ENCODE assay signal across 18 cellular contexts in genomic region chr20:32312718-32313424, GRCh38.
"Had no signal": no experiment of that assay in that cellular context is flagged by ENCODE, and none has a peak within 500 bp of the region (broad histone marks: within the 10 kb centered on the region; RNA-seq: fewer than 3 reads in every experiment).

No MANE protein-coding gene starts in this region.

- H3K27ac Mint-ChIP-seq: nephron progenitor cell, type B pancreatic cell had no signal

- H2AFZ ChIP-seq: hepatocyte had no signal

- H3K4me1 Mint-ChIP-seq: nephron progenitor cell had no signal

- H3K27ac ChIP-seq: dorsolateral prefrontal cortex, hepatocyte, sigmoid colon, skin epidermis, uterus had no signal

- ATAC-seq: left cardiac atrium; naive thymus-derived CD4-positive, alpha-beta T cell had no signal

- DNase-seq: cortex of kidney; dorsolateral prefrontal cortex; effector CD8-positive, alpha-beta T cell; foreskin melanocyte; head of caudate nucleus; kidney; left cardiac atrium; mesendoderm; naive thymus-derived CD4-positive, alpha-beta T cell; nephron progenitor cell; posterior cingulate gyrus; sigmoid colon; stimulated activated CD4-positive, alpha-beta T cell treated with anti-CD3 and anti-CD28 coated beads, Interleukin-12 subunit alpha, Interleukin-12 subunit beta, amount 100 ng/mL, for 4 hours; stimulated activated naive CD4-positive, alpha-beta T cell treated with Interleukin-2 at 50 U/mL for 16 hours; uterus had no signal

- H3K9me3 Mint-ChIP-seq: naive thymus-derived CD4-positive, alpha-beta T cell; nephron progenitor cell; type B pancreatic cell had no signal

- H3K4me2 ChIP-seq: hepatocyte had no signal

- H3K36me3 ChIP-seq: uterus had no signal

- H3K27me3 Mint-ChIP-seq: naive thymus-derived CD4-positive, alpha-beta T cell; type B pancreatic cell had no signal

- H3K9me3 ChIP-seq: sigmoid colon, uterus had no signal

- H3K27me3 ChIP-seq: dorsolateral prefrontal cortex, hepatocyte, sigmoid colon, uterus had no signal

- H3K4me3 Mint-ChIP-seq: naive thymus-derived CD4-positive, alpha-beta T cell; nephron progenitor cell; type B pancreatic cell had no signal

- H3K4me1 ChIP-seq: sigmoid colon, uterus had no signal

- H3K4me3 ChIP-seq: dorsolateral prefrontal cortex, hepatocyte, sigmoid colon, skin epidermis, uterus had no signal
